ENCODE assay signal across 6 cellular contexts in genomic region chr19:1904385-1905070, GRCh38. TPM values are rescaled to one million over a fixed set of nuclear protein-coding genes. Genes with fewer than 3 reads are reported as not detected.
A peak's percentile ranks its signal among the peaks of the same experiment; 100 is the strongest.
DNase-seq lines count a peak whose midpoint lies in the region; ATAC-seq and TF ChIP-seq lines count a peak whose summit lies in the region.

No MANE protein-coding gene starts in this region.

- H3K27me3 ChIP-seq in BE2C (no peaks in the 10 kb centered on the region), WERI-Rb-1 (ENCODE audit: insufficient read depth, low read depth, severe bottlenecking) (no peaks in the 10 kb centered on the region), left lung (no peaks in the 10 kb centered on the region)

- H3K27ac ChIP-seq in WERI-Rb-1 (peak overlapping the region; percentile 68), left lung (peak overlapping the region; percentile 84 to 92)

- H3K9me3 ChIP-seq in BE2C (no peaks in the 10 kb centered on the region), WERI-Rb-1 (ENCODE audit: severe bottlenecking) (no peaks in the 10 kb centered on the region), left lung (no peaks in the 10 kb centered on the region)

- intact Hi-C loops in left lung (cut with DNase I) = no loop called here

- peak overlapping the region; percentile 61; the same call in 1 of the 2 replicates for H3K4me3 ChIP-seq in BE2C (ENCODE audit: low read depth, low read length)
- H3K4me3 ChIP-seq in WERI-Rb-1 (ENCODE audit: low read depth, low read length) = peak overlapping the region; percentile 43
- peak overlapping the region; percentile 48 to 64 for H3K4me3 ChIP-seq in left lung

- TF ChIP-seq CTCF in BE2C (IDR thresholded peaks at IDR 0.05; ENCODE audit: low read depth, low read length) (no peak), WERI-Rb-1 (IDR thresholded peaks at IDR 0.05; ENCODE audit: low read depth, low read length) (no peak), left lung (IDR thresholded peaks at IDR 0.05) (no peak)

- H3K36me3 ChIP-seq in BE2C (peaks cover 18% of the 10 kb centered on the region), WERI-Rb-1 (peaks cover 24% of the 10 kb centered on the region), left lung (peaks cover 0 to 9% of the 10 kb centered on the region in 2 donors)

- DNase-seq in BE2C (no peak), WERI-Rb-1 (peak; percentile 42), left lung (peak in 1 of 2 donors; percentile 77), GOT3 (lab: John Stamatoyannopoulos, UW) (no peak)
- no peak for DNase-seq in stimulated activated CD4-positive, alpha-beta T cell treated with anti-CD3 and anti-CD28 coated beads, Interleukin-15, amount 100 ng/mL, for 24 hours

- H3K4me1 ChIP-seq in BE2C (peaks cover 3% of the 10 kb centered on the region), left lung (peaks cover 7 to 70% of the 10 kb centered on the region in 2 donors)

- ATAC-seq in GM21737 (IDR thresholded peaks at IDR 0.05; ENCODE audit: unreplicated experiment) (peak; percentile 19), left lung (peak; percentile 65)

RNA-seq across cellular contexts. Expression of gene ADAT3, which starts 0.7 kb away (rescaled TPM):
- polyA plus RNA-seq in BE2C (2012; ENCODE audit: insufficient read depth, insufficient read length, low read depth) = 51.0 TPM
- 1 to 10 TPM; 7.2 to 9.4 TPM for total RNA-seq in left lung

RNA-seq across cellular contexts. Expression of gene SCAMP4, which starts 0.7 kb away (rescaled TPM):
- polyA plus RNA-seq in BE2C (2012; ENCODE audit: insufficient read depth, insufficient read length, low read depth) = 23.2 TPM
- 10 to 100 TPM; 75.4 to 86.6 TPM for total RNA-seq in left lung

RNA-seq across cellular contexts. Expression of gene ABHD17A, which starts 19.2 kb away (rescaled TPM):
- polyA plus RNA-seq in BE2C (2012; ENCODE audit: insufficient read depth, insufficient read length, low read depth) = 324 TPM
- total RNA-seq in left lung = 10 to 100 TPM; 70.2 to 72.7 TPM

RNA-seq across cellular contexts. Expression of gene CSNK1G2, which starts 36.4 kb away (rescaled TPM):
- polyA plus RNA-seq in BE2C (2012; ENCODE audit: insufficient read depth, insufficient read length, low read depth) = 219 TPM
- 10 to 100 TPM; 45.9 to 64.5 TPM for total RNA-seq in left lung

RNA-seq across cellular contexts. Expression of gene KLF16, which starts 41.1 kb away (rescaled TPM):
- polyA plus RNA-seq in BE2C (2012; ENCODE audit: insufficient read depth, insufficient read length, low read depth) = 112 TPM
- 10 to 100 TPM; 18.5 to 28.8 TPM for total RNA-seq in left lung
